ENCODE assay signal across 11 cellular contexts in genomic region chr5:143896981-143897380, GRCh38.
DNase-seq lines count a peak whose midpoint lies in the region; ATAC-seq and TF ChIP-seq lines count a peak whose summit lies in the region.
"Had no signal": no experiment of that assay in that cellular context is flagged by ENCODE, and none has a peak within 500 bp of the region (broad histone marks: within the 10 kb centered on the region; RNA-seq: fewer than 3 reads in every experiment).

No MANE protein-coding gene starts in this region.

- H3K27ac ChIP-seq in IMR-90 (ENCODE audit: insufficient read depth, low read length), result no peak overlapping the region

- no peak overlapping the region for H4K5ac ChIP-seq in IMR-90 (ENCODE audit: low read depth, low read length)

- in situ Hi-C loops in IMR-90 (cut with MboI; ENCODE audit: low sequenced_read_pairs), result no loop called here

- H3K27me3 ChIP-seq in BE2C, result no peaks in the 10 kb centered on the region
- no peaks in the 10 kb centered on the region for H3K27me3 ChIP-seq in IMR-90 (ENCODE audit: control insufficient read depth, insufficient read depth, low read length)

- no peak overlapping the region for H2BK20ac ChIP-seq in IMR-90 (ENCODE audit: low read depth, low read length)

- H3K4ac ChIP-seq in IMR-90 (ENCODE audit: low read depth, low read length), result peak overlapping the region; percentile 5; the same call in 1 of the 2 replicates

- TF ChIP-seq POLR2A in IMR-90 (IDR thresholded peaks at IDR 0.05; ENCODE audit: low read depth, low read length), result no peak

- H2AK9ac ChIP-seq in IMR-90 (replicated peaks; ENCODE audit: low read depth, low read length, poor library complexity), result no peak overlapping the region

- no peak overlapping the region for H3K9ac ChIP-seq in IMR-90 (ENCODE audit: low read depth, low read length)

- H3K56ac ChIP-seq in IMR-90 (ENCODE audit: extremely low read depth, insufficient read depth, low read length), result no peak overlapping the region

- H4K8ac ChIP-seq in IMR-90 (ENCODE audit: low read depth in 2 of 2, low read length in 2 of 2), result peak overlapping the region in 1 of 2 experiments; percentile 7; a peak in 1 of 4 replicates

- H3K4me3 ChIP-seq in BE2C (ENCODE audit: low read depth, low read length) (no peak overlapping the region), IMR-90 (ENCODE audit: insufficient read depth, low read depth, low read length) (no peak overlapping the region)

- peak overlapping the region; percentile 11; the same call in 1 of the 2 replicates for H2BK120ac ChIP-seq in IMR-90 (ENCODE audit: low read depth, low read length)

- no peak overlapping the region for H2AK5ac ChIP-seq in IMR-90 (ENCODE audit: low read depth, low read length)

- H3K36me3 ChIP-seq in BE2C, result no peaks in the 10 kb centered on the region
- no peaks in the 10 kb centered on the region for H3K36me3 ChIP-seq in IMR-90 (ENCODE audit: control insufficient read depth, insufficient read depth, low read length)

- peak overlapping the region; percentile 47; the same call in 1 of the 2 replicates for H3K18ac ChIP-seq in IMR-90 (ENCODE audit: low read depth, low read length)

- no peak for TF ChIP-seq RAD21 in IMR-90 (IDR thresholded peaks at IDR 0.05; ENCODE audit: low read length)

- TF ChIP-seq CTCF in BE2C (IDR thresholded peaks at IDR 0.05; ENCODE audit: low read depth, low read length) (no peak), IMR-90 (conservative IDR thresholded peaks at IDR 0.05; ENCODE audit: low read depth, low read length) (no peak)

- BruUV-seq in IMR-90 (replicated peaks; lab: Mats Ljungman, UMichigan), result no TSS peak

- POLR2A ChIA-PET in IMR-90 (lab: Charles Lee; ENCODE audit: unreplicated experiment), result no interaction called here

- H3K9me1 ChIP-seq in IMR-90 (ENCODE audit: insufficient read depth, low read length), result peaks cover 5% of the 10 kb centered on the region

- H3K4me2 ChIP-seq in IMR-90 (ENCODE audit: low read depth, low read length), result peak overlapping the region; percentile 10; the same call in 1 of the 2 replicates

- dilution Hi-C loops in IMR-90 (cut with HindIII; ENCODE audit: low sequenced_read_pairs, unreplicated experiment), result no loop called here

- H4K20me1 ChIP-seq in IMR-90 (ENCODE audit: insufficient read depth, low read length), result no peaks in the 10 kb centered on the region

- H3K9me3 ChIP-seq in BE2C (no peaks in the 10 kb centered on the region), IMR-90 (ENCODE audit: control insufficient read depth, insufficient read depth, low read length) (no peaks in the 10 kb centered on the region)

- no peak overlapping the region; the same call in 1 of the 2 replicates for H3K23ac ChIP-seq in IMR-90 (ENCODE audit: low read depth, low read length)

- intact Hi-C loops in IMR-90 (cut with micrococcal nuclease), result no loop called here

- ATAC-seq in IMR-90 (ENCODE audit: low read depth), result peak; percentile 95
- ATAC-seq: right cardiac atrium had no signal

- DNase-seq in BE2C, result peak; percentile 31
- peak; percentile 81 for DNase-seq in IMR-90
- peak; percentile 67 for DNase-seq in amniotic epithelial cell (ENCODE audit: low read depth)
- DNase-seq in foreskin melanocyte, result peak; percentile 77
- DNase-seq in NCI-H1417 (lab: John Stamatoyannopoulos, UW), result no peak
- no peak for DNase-seq in activated effector memory CD4-positive, alpha-beta T cell treated with Interleukin-2 at 50 U/mL for 16 hours
- DNase-seq in OCI-M2 (lab: John Stamatoyannopoulos, UW; ENCODE audit: unreplicated experiment), result no peak
- no peak for DNase-seq in anterior cingulate cortex (lab: John Stamatoyannopoulos, UW)
- DNase-seq: activated CD4-positive, CD25-positive, alpha-beta regulatory T cell; GDM1; right cardiac atrium had no signal

- H4K91ac ChIP-seq in IMR-90 (ENCODE audit: insufficient read depth, low read depth, low read length), result no peak overlapping the region

- CTCF ChIA-PET in IMR-90 (lab: Yijun Ruan, JAX), result interaction anchor here (0.6 kb wide), 1 partner anchor 108 kb away, joined by 3 read pairs; no protein-coding TSS in a partner anchor

- H3K14ac ChIP-seq in IMR-90 (replicated peaks; ENCODE audit: low read depth, low read length), result no peak overlapping the region

- H2BK15ac ChIP-seq in IMR-90 (ENCODE audit: low read depth, low read length), result no peak overlapping the region

- peaks cover 15% of the 10 kb centered on the region for H3K4me1 ChIP-seq in BE2C
- peaks cover 6% of the 10 kb centered on the region; the same call in 1 of the 2 replicates for H3K4me1 ChIP-seq in IMR-90 (ENCODE audit: control insufficient read depth, insufficient read depth, low read length)

- H3K79me1 ChIP-seq in IMR-90 (ENCODE audit: low read depth in 1 of 2, low read length in 2 of 2), result no peaks in the 10 kb centered on the region

- H2AFZ ChIP-seq in IMR-90 (replicated peaks; ENCODE audit: low read length, poor library complexity), result no peak overlapping the region

- H2BK5ac ChIP-seq in IMR-90 (ENCODE audit: low read depth, low read length, poor library complexity, severe bottlenecking), result peak overlapping the region; percentile 6

TF ChIP-seq in IMR-90, 13 proteins besides CTCF, POLR2A, EP300 and RAD21:
- TF ChIP-seq CHD1 (IDR thresholded peaks at IDR 0.05; ENCODE audit: low read depth, low read length), result no peak
- TF ChIP-seq FOS (IDR thresholded peaks at IDR 0.05; ENCODE audit: low read depth, low read length), result peak; percentile 80

Comparison
In these comparisons a context has a peak if more than half of its experiments do, and no peak if none do; other contexts are left out.
1. DNase-seq: peak in BE2C (single experiment), IMR-90 (single experiment), amniotic epithelial cell (single experiment) and foreskin melanocyte (single experiment); none in NCI-H1417 (0 of 3), activated effector memory CD4-positive, alpha-beta T cell treated with Interleukin-2 at 50 U/mL for 16 hours (single experiment), OCI-M2 (single experiment) and anterior cingulate cortex (0 of 58).